13 cellular contexts compared by ENCODE assay signal in genomic region chr6:52877168-52877567, GRCh38. TPM values are rescaled to one million over a fixed set of nuclear protein-coding genes. Genes with fewer than 3 reads are reported as not detected.
DNase-seq lines count a peak whose midpoint lies in the region; ATAC-seq and TF ChIP-seq lines count a peak whose summit lies in the region.
"Had no signal": no experiment of that assay in that cellular context is flagged by ENCODE, and none has a peak within 500 bp of the region (broad histone marks: within the 10 kb centered on the region; RNA-seq: fewer than 3 reads in every experiment).

No MANE protein-coding gene starts in this region.

- no peak overlapping the region for H3K9ac ChIP-seq in IMR-90 (ENCODE audit: low read depth, low read length)

- H2AFZ ChIP-seq in IMR-90 (replicated peaks; ENCODE audit: low read length, poor library complexity), result no peak overlapping the region

- no peak overlapping the region for H4K5ac ChIP-seq in IMR-90 (ENCODE audit: low read depth, low read length)

- H3K27ac ChIP-seq in IMR-90 (ENCODE audit: insufficient read depth, low read length), result no peak overlapping the region

- H3K36me3 ChIP-seq in IMR-90 (ENCODE audit: control insufficient read depth, insufficient read depth, low read length), result no peaks in the 10 kb centered on the region

- H3K4me1 ChIP-seq in IMR-90 (ENCODE audit: control insufficient read depth, insufficient read depth, low read length), result peaks cover 17% of the 10 kb centered on the region

- no peak overlapping the region for H4K91ac ChIP-seq in IMR-90 (ENCODE audit: insufficient read depth, low read depth, low read length)

- no peak overlapping the region for H3K4me3 Mint-ChIP-seq in activated naive CD4-positive, alpha-beta T cell treated with anti-CD3 and anti-CD28 coated beads, Interleukin-2, amount 10 ng/mL, durations not matched to agents 7 days and 5 days
- H3K4me3 Mint-ChIP-seq: naive thymus-derived CD4-positive, alpha-beta T cell had no signal

- H2BK20ac ChIP-seq in IMR-90 (ENCODE audit: low read depth, low read length), result peak overlapping the region; percentile 76; the same call in 1 of the 2 replicates

- intact Hi-C loops in IMR-90 (cut with micrococcal nuclease), result loop anchor here (2.0 kb wide), 1 partner anchor 460 kb away; no protein-coding TSS in a partner anchor

- TF ChIP-seq POLR2A in IMR-90 (IDR thresholded peaks at IDR 0.05; ENCODE audit: low read depth, low read length), result no peak

- no peak overlapping the region for H3K4ac ChIP-seq in IMR-90 (ENCODE audit: low read depth, low read length)

- no peak overlapping the region; the same call in 1 of the 2 replicates for H3K4me2 ChIP-seq in IMR-90 (ENCODE audit: low read depth, low read length)

- BruUV-seq in IMR-90 (replicated peaks; lab: Mats Ljungman, UMichigan), result no TSS peak

- H3K4me1 Mint-ChIP-seq in activated naive CD4-positive, alpha-beta T cell treated with anti-CD3 and anti-CD28 coated beads, Interleukin-2, amount 10 ng/mL, durations not matched to agents 7 days and 5 days, result peaks cover 3% of the 10 kb centered on the region

- no peak overlapping the region for H3K14ac ChIP-seq in IMR-90 (replicated peaks; ENCODE audit: low read depth, low read length)

- no peak overlapping the region for H4K8ac ChIP-seq in IMR-90 (ENCODE audit: low read depth in 2 of 2, low read length in 2 of 2)

- H2BK15ac ChIP-seq in IMR-90 (ENCODE audit: low read depth, low read length), result no peak overlapping the region; the same call in 2 of the 3 replicates

- TF ChIP-seq RAD21 in IMR-90 (IDR thresholded peaks at IDR 0.05; ENCODE audit: low read length), result no peak

- H3K9me3 Mint-ChIP-seq in activated naive CD4-positive, alpha-beta T cell treated with anti-CD3 and anti-CD28 coated beads, Interleukin-2, amount 10 ng/mL, durations not matched to agents 7 days and 5 days, result no peaks in the 10 kb centered on the region
- H3K9me3 Mint-ChIP-seq: naive thymus-derived CD4-positive, alpha-beta T cell had no signal

- no peak overlapping the region for H3K23ac ChIP-seq in IMR-90 (ENCODE audit: low read depth, low read length)

- H2BK5ac ChIP-seq in IMR-90 (ENCODE audit: low read depth, low read length, poor library complexity, severe bottlenecking), result no peak overlapping the region

- dilution Hi-C loops in IMR-90 (cut with HindIII; ENCODE audit: low sequenced_read_pairs, unreplicated experiment), result no loop called here

- no peak overlapping the region for H2AK5ac ChIP-seq in IMR-90 (ENCODE audit: low read depth, low read length)

- peak; percentile 90 for ATAC-seq in IMR-90 (ENCODE audit: low read depth)
- ATAC-seq in GM21723 (IDR thresholded peaks at IDR 0.05; ENCODE audit: unreplicated experiment), result no peak
- ATAC-seq: naive thymus-derived CD4-positive, alpha-beta T cell had no signal

- H2AK9ac ChIP-seq in IMR-90 (replicated peaks; ENCODE audit: low read depth, low read length, poor library complexity), result no peak overlapping the region

- no peaks in the 10 kb centered on the region for H3K9me3 ChIP-seq in IMR-90 (ENCODE audit: control insufficient read depth, insufficient read depth, low read length)

- peak; percentile 87 for DNase-seq in EL
- peak; percentile 96 for DNase-seq in IMR-90
- DNase-seq in amniotic epithelial cell (ENCODE audit: low read depth), result peak; percentile 94
- peak; percentile 80 for DNase-seq in kidney glomerular epithelial cell (lab: John Stamatoyannopoulos, UW)
- DNase-seq in activated naive CD4-positive, alpha-beta T cell treated with anti-CD3 and anti-CD28 coated beads, Interleukin-2, amount 10 ng/mL, durations not matched to agents 7 days and 5 days, result no peak
- no peak for DNase-seq in retina
- DNase-seq in COLO668 (lab: John Stamatoyannopoulos, UW; ENCODE audit: unreplicated experiment), result no peak
- DNase-seq: DMS 273 treated with DMSO at 0.1 percent for 48 hours; naive thymus-derived CD4-positive, alpha-beta T cell; stimulated activated CD4-positive, alpha-beta T cell treated with anti-CD3 and anti-CD28 coated beads, Interleukin-15, amount 100 ng/mL, for 24 hours; stimulated activated naive CD4-positive, alpha-beta T cell treated with Interleukin-2 at 50 U/mL for 16 hours had no signal

- CTCF ChIA-PET in IMR-90 (lab: Yijun Ruan, JAX), result no interaction called here
- CTCF ChIA-PET in activated naive CD4-positive, alpha-beta T cell treated with anti-CD3 and anti-CD28 coated beads, Interleukin-2, amount 10 ng/mL, durations not matched to agents 7 days and 5 days (lab: Charles Lee), result interaction anchor here (1.1 kb wide), 1 partner anchor 12 kb away, joined by 3 read pairs; no protein-coding TSS in a partner anchor

- TF ChIP-seq CTCF in IMR-90 (conservative IDR thresholded peaks at IDR 0.05; ENCODE audit: low read depth, low read length), result no peak

- H3K79me1 ChIP-seq in IMR-90 (ENCODE audit: low read depth in 1 of 2, low read length in 2 of 2), result no peaks in the 10 kb centered on the region

- peaks cover 17% of the 10 kb centered on the region for H3K27me3 Mint-ChIP-seq in activated naive CD4-positive, alpha-beta T cell treated with anti-CD3 and anti-CD28 coated beads, Interleukin-2, amount 10 ng/mL, durations not matched to agents 7 days and 5 days

- POLR2A ChIA-PET in IMR-90 (lab: Charles Lee; ENCODE audit: unreplicated experiment), result no interaction called here

- H4K20me1 ChIP-seq in IMR-90 (ENCODE audit: insufficient read depth, low read length), result no peaks in the 10 kb centered on the region

- H3K9me1 ChIP-seq in IMR-90 (ENCODE audit: insufficient read depth, low read length), result peaks cover 7% of the 10 kb centered on the region

- no peak overlapping the region for H3K18ac ChIP-seq in IMR-90 (ENCODE audit: low read depth, low read length)

- H3K27ac Mint-ChIP-seq in activated naive CD4-positive, alpha-beta T cell treated with anti-CD3 and anti-CD28 coated beads, Interleukin-2, amount 10 ng/mL, durations not matched to agents 7 days and 5 days, result no peak overlapping the region
- H3K27ac Mint-ChIP-seq: naive thymus-derived CD4-positive, alpha-beta T cell had no signal

- no peaks in the 10 kb centered on the region for H3K36me3 Mint-ChIP-seq in activated naive CD4-positive, alpha-beta T cell treated with anti-CD3 and anti-CD28 coated beads, Interleukin-2, amount 10 ng/mL, durations not matched to agents 7 days and 5 days
- H3K36me3 Mint-ChIP-seq: naive thymus-derived CD4-positive, alpha-beta T cell had no signal

- no peak overlapping the region for H3K56ac ChIP-seq in IMR-90 (ENCODE audit: extremely low read depth, insufficient read depth, low read length)

- in situ Hi-C loops in IMR-90 (cut with MboI; ENCODE audit: low sequenced_read_pairs), result no loop called here

- WGBS in IMR-90 (ENCODE audit: extremely low coverage in 2 of 2, insufficient read length in 1 of 2), 2 experiments, result no CpG with 5 or more reads among the region's 3 CpGs

- H3K27me3 ChIP-seq in IMR-90 (ENCODE audit: control insufficient read depth, insufficient read depth, low read length), result no peaks in the 10 kb centered on the region

- peak overlapping the region; percentile 91; the same call in 1 of the 2 replicates for H2BK120ac ChIP-seq in IMR-90 (ENCODE audit: low read depth, low read length)

- H3K4me3 ChIP-seq in IMR-90 (ENCODE audit: insufficient read depth, low read depth, low read length), result no peak overlapping the region

TF ChIP-seq in IMR-90, 13 proteins besides CTCF, POLR2A, EP300 and RAD21:
- TF ChIP-seq RFX5 (IDR thresholded peaks at IDR 0.05; ENCODE audit: low read depth, low read length), result no peak
- TF ChIP-seq MXI1 (IDR thresholded peaks at IDR 0.05; ENCODE audit: borderline replicate concordance, low read depth, low read length), result no peak
- TF ChIP-seq CEBPB (IDR thresholded peaks at IDR 0.05; ENCODE audit: low read depth, low read length), result peak; percentile 65; the same call in 1 of the 2 replicates
- peak; percentile 86 for TF ChIP-seq FOS (IDR thresholded peaks at IDR 0.05; ENCODE audit: low read depth, low read length)
- no peak; the same call in 1 of the 2 replicates for TF ChIP-seq NFE2L2 (IDR thresholded peaks at IDR 0.05; ENCODE audit: low read depth, low read length)
- TF ChIP-seq BHLHE40 (IDR thresholded peaks at IDR 0.05; ENCODE audit: low read depth, low read length), result peak; percentile 90
- no peak for TF ChIP-seq CHD1 (IDR thresholded peaks at IDR 0.05; ENCODE audit: low read depth, low read length)
- no peak for TF ChIP-seq MAZ (IDR thresholded peaks at IDR 0.05; ENCODE audit: borderline replicate concordance, low read depth, low read length)
- peak; percentile 94 for TF ChIP-seq USF2 (IDR thresholded peaks at IDR 0.05; ENCODE audit: low read depth, low read length)
- peak; percentile 94 for TF ChIP-seq RCOR1 (IDR thresholded peaks at IDR 0.05; ENCODE audit: insufficient replicate concordance, low read length)
- TF ChIP-seq SMC3 (IDR thresholded peaks at IDR 0.05; ENCODE audit: low read depth, low read length), result no peak
- TF ChIP-seq MAFK (IDR thresholded peaks at IDR 0.05; ENCODE audit: low read depth, low read length), result peak; percentile 37; the same call in 1 of the 2 replicates

RNA-seq across cellular contexts. Expression of gene GSTA3, which starts 32.3 kb away (rescaled TPM):
- not detected in 2 replicates for total RNA-seq in IMR-90 (2012; rRNA removed)
- not detected in 2 replicates for polyA plus RNA-seq in IMR-90 (2012; rRNA removed)
- polyA plus RNA-seq in IMR-90 (2012; cell fraction: cytosol; rRNA removed), result not detected in 2 replicates
- not detected in 2 replicates for polyA plus RNA-seq in IMR-90 (2012; cell fraction: nucleus; rRNA removed; ENCODE audit: low replicate concordance)
- total RNA-seq: activated CD8-positive, alpha-beta memory T cell treated with anti-CD3 and anti-CD28 coated beads for 36 hours; naive thymus-derived CD4-positive, alpha-beta T cell had no signal
- polyA plus RNA-seq: naive thymus-derived CD4-positive, alpha-beta T cell had no signal

RNA-seq across cellular contexts. Expression of gene GSTA5, which starts 36.6 kb away (rescaled TPM):
- total RNA-seq in IMR-90 (2012; rRNA removed), result not detected in 2 replicates
- not detected in 2 replicates for polyA plus RNA-seq in IMR-90 (2012; rRNA removed)
- polyA plus RNA-seq in IMR-90 (2012; cell fraction: cytosol; rRNA removed), result not detected in 2 replicates
- not detected in 2 replicates for polyA plus RNA-seq in IMR-90 (2012; cell fraction: nucleus; rRNA removed; ENCODE audit: low replicate concordance)
- total RNA-seq: activated CD8-positive, alpha-beta memory T cell treated with anti-CD3 and anti-CD28 coated beads for 36 hours; naive thymus-derived CD4-positive, alpha-beta T cell had no signal
- polyA plus RNA-seq: naive thymus-derived CD4-positive, alpha-beta T cell had no signal

Comparison
In these comparisons a context has a peak if more than half of its experiments do, and no peak if none do; other contexts are left out.
1. DNase-seq: peak in EL (single experiment), IMR-90 (single experiment), amniotic epithelial cell (single experiment) and kidney glomerular epithelial cell (single experiment); none in activated naive CD4-positive, alpha-beta T cell treated with anti-CD3 and anti-CD28 coated beads, Interleukin-2, amount 10 ng/mL, durations not matched to agents 7 days and 5 days (single experiment), retina (single experiment) and COLO668 (single experiment).